30 cellular contexts compared by ENCODE assay signal in the genomic region with DNA sequence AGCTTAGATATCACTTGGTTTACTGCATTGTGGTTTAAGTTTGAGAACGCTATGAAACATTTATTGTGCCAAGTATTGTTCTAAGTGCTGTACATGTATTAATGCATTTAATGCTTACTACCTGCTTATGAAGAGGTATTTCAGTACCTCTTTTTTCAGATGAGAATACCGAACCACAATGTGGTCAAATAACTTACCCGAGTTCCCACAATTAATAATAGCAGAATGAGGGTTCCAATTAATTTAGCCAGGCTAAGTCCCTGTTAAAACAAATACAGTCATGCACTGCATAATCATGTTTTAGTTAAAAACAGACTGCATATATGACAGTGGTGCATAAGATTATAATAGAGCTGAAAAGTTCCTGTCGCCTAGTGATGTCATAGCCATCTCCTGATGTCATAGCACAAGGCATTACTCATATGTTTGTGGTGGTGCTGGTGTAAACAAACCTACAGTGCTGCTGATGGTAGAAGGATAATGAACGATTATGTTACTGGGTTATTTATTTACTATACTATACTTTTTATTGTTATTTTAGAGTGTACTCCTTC. TPM values are rescaled to one million over a fixed set of nuclear protein-coding genes. Genes with fewer than 3 reads are reported as not detected.
DNase-seq lines count a peak whose midpoint lies in the region; ATAC-seq, FAIRE-seq and TF ChIP-seq lines count a peak whose summit lies in the region.
"Had no signal": no experiment of that assay in that cellular context is flagged by ENCODE, and none has a peak within 500 bp of the region (broad histone marks: within the 10 kb centered on the region; RNA-seq: fewer than 3 reads in every experiment).

No MANE protein-coding gene starts in this region.

- TF ChIP-seq CTCF in mammary epithelial cell (conservative IDR thresholded peaks at IDR 0.05 in 1 of 2, IDR thresholded peaks at IDR 0.05 in 1 of 2; ENCODE audit: extremely low read depth in 1 of 2, insufficient read depth in 1 of 2, low read depth in 1 of 2, low read length in 2 of 2), result no peak

- no peak overlapping the region for H3K18ac ChIP-seq in mesenchymal stem cell (ENCODE audit: low read depth in 1 of 2, low read length in 2 of 2)

- ATAC-seq in GM19395 (IDR thresholded peaks at IDR 0.05; ENCODE audit: unreplicated experiment), result no peak
- ATAC-seq in HG02981 (IDR thresholded peaks at IDR 0.05; ENCODE audit: unreplicated experiment), result no peak
- ATAC-seq: gastroesophageal sphincter, sciatic nerve, T-helper 17 cell had no signal

- H3K79me2 ChIP-seq in mammary epithelial cell (ENCODE audit: insufficient read depth, low read length), result peaks cover 95% of the 10 kb centered on the region

- FAIRE-seq in HTR-8/SVneo (lab: Jason Lieb, UNC), result peak; percentile 23

- H3K4me1 ChIP-seq in mammary epithelial cell (ENCODE audit: insufficient read depth, low read length) (peaks cover 34% of the 10 kb centered on the region), mesenchymal stem cell (ENCODE audit: control insufficient read depth, insufficient read depth, low read depth, low read length) (peaks cover 3% of the 10 kb centered on the region)
- H3K4me1 ChIP-seq: colonic mucosa had no signal

- H3K4me3 ChIP-seq in mammary epithelial cell (replicated peaks in 1 of 3; ENCODE audit: insufficient read depth in 1 of 3, low read depth in 2 of 3, low read length in 3 of 3) (no peak overlapping the region), mesenchymal stem cell (ENCODE audit: insufficient read depth in 1 of 2, low read depth in 1 of 2, low read length in 2 of 2) (no peak overlapping the region)
- H3K4me3 ChIP-seq: colonic mucosa, gastroesophageal sphincter, suprapubic skin had no signal

- H2BK12ac ChIP-seq in mesenchymal stem cell (ENCODE audit: low read length in 2 of 2), result no peak overlapping the region

- no peak overlapping the region for H3K14ac ChIP-seq in mesenchymal stem cell (ENCODE audit: low read length in 2 of 2)

- H4K8ac ChIP-seq in mesenchymal stem cell (ENCODE audit: low read length), result no peak overlapping the region

- intact Hi-C loops in mammary epithelial cell (cut with micrococcal nuclease), result no loop called here

- H3K4ac ChIP-seq in mesenchymal stem cell (ENCODE audit: low read depth in 1 of 2, low read length in 2 of 2), result no peak overlapping the region

- H3K27me3 ChIP-seq in mammary epithelial cell (ENCODE audit: insufficient read depth, low read length), result no peaks in the 10 kb centered on the region
- no peaks in the 10 kb centered on the region for H3K27me3 ChIP-seq in mesenchymal stem cell (ENCODE audit: control insufficient read depth in 1 of 2, insufficient read depth in 1 of 2, low read length in 2 of 2)
- H3K27me3 ChIP-seq: colonic mucosa, gastroesophageal sphincter, suprapubic skin had no signal

- CTCF ChIA-PET in mammary epithelial cell (lab: Charles Lee; ENCODE audit: low non-redundant PET), result no interaction called here

- peak overlapping the region; percentile 33 for H3K27ac ChIP-seq in mammary epithelial cell (ENCODE audit: insufficient read depth, low read depth, low read length)
- no peak overlapping the region for H3K27ac ChIP-seq in mesenchymal stem cell (ENCODE audit: low read length, poor library complexity, severe bottlenecking)
- H3K27ac ChIP-seq: colonic mucosa, gastroesophageal sphincter, suprapubic skin had no signal

- BruUV-seq in mammary epithelial cell (replicated peaks; lab: Mats Ljungman, UMichigan), result no TSS peak

- peaks cover 14% of the 10 kb centered on the region for H3K79me1 ChIP-seq in mesenchymal stem cell (replicated peaks; ENCODE audit: low read length, poor library complexity, severe bottlenecking)

- no peaks in the 10 kb centered on the region for H4K20me1 ChIP-seq in mammary epithelial cell (ENCODE audit: insufficient read depth, low read length)

- 42% methylated on average over 5 of the region's 5 CpGs for WGBS in mammary epithelial cell (ENCODE audit: low coverage, missing lambda C conversion rate)
- WGBS in mesenchymal stem cell, result 97% methylated on average over 3 of the region's 5 CpGs

- H3K9ac ChIP-seq in mammary epithelial cell (ENCODE audit: insufficient read depth, low read length) (peak overlapping the region; percentile 1), mesenchymal stem cell (ENCODE audit: low read length) (no peak overlapping the region)
- H3K9ac ChIP-seq: SK-N-SH had no signal

- no peak overlapping the region for H2AFZ ChIP-seq in mammary epithelial cell (ENCODE audit: low read depth, low read length)
- H2AFZ ChIP-seq in mesenchymal stem cell (ENCODE audit: low read depth, low read length), result no peak overlapping the region

- no peak overlapping the region for H3K23ac ChIP-seq in mesenchymal stem cell (ENCODE audit: low read length in 2 of 2)

- H3K9me3 ChIP-seq in mammary epithelial cell (replicated peaks; ENCODE audit: insufficient read depth, low read length), result no peaks in the 10 kb centered on the region
- no peaks in the 10 kb centered on the region for H3K9me3 ChIP-seq in mesenchymal stem cell (ENCODE audit: control insufficient read depth, low read length)
- H3K9me3 ChIP-seq: colonic mucosa, gastroesophageal sphincter, suprapubic skin had no signal

- H2BK5ac ChIP-seq in mesenchymal stem cell (ENCODE audit: low read depth, low read length, poor library complexity, severe bottlenecking), result no peak overlapping the region

- peak overlapping the region; percentile 49 for H3K4me2 ChIP-seq in mammary epithelial cell (ENCODE audit: insufficient read depth, low read depth, low read length)
- no peak overlapping the region for H3K4me2 ChIP-seq in mesenchymal stem cell (ENCODE audit: low read length, poor library complexity, severe bottlenecking)
- H3K4me2 ChIP-seq: SK-N-SH had no signal

- H4K91ac ChIP-seq in mesenchymal stem cell (ENCODE audit: low read length), result no peak overlapping the region

- H2BK15ac ChIP-seq in mesenchymal stem cell (ENCODE audit: low read depth, poor library complexity, severe bottlenecking), result no peak overlapping the region

- DNase-seq in ELR (ENCODE audit: low read depth) (peak; percentile 64), HTR-8/SVneo (ENCODE audit: insufficient read length, low spot score) (no peak), mammary epithelial cell (peak; percentile 38), mesenchymal stem cell (peak; percentile 68)
- no peak for DNase-seq in NK-92 treated with Interleukin-12 subunit alpha and Interleukin-12 subunit beta, amount 100 ng/mL, for 24 hours (lab: John Stamatoyannopoulos, UW)
- no peak for DNase-seq in stimulated activated CD4-positive, alpha-beta T cell treated with anti-CD3 and anti-CD28 coated beads, Interleukin-2, amount 100 ng/mL, for 48 hours
- DNase-seq: activated CD4-positive, alpha-beta memory T cell treated with anti-CD3 and anti-CD28 coated beads for 36 hours; activated CD8-positive, alpha-beta memory T cell treated with anti-CD3 and anti-CD28 coated beads, Interleukin-2, amount 50 U/mL, for 4 hours; activated naive CD4-positive, alpha-beta T cell treated with anti-CD3 and anti-CD28 coated beads for 36 hours; amygdala; C1 segment of cervical spinal cord; colonic mucosa; effector memory CD4-positive, alpha-beta T cell; erythroblast; HFFc6; hippocampal formation; immature natural killer cell; MM.1S; NCI-H2029; NCI-H345; NCI-H774; posterior cingulate gyrus; SK-N-SH; stimulated activated naive B cell treated with anti-CD40 and anti-IgM and Interleukin-4, amounts not matched to agents 10 μg/mL and 1 μg/mL and 100 μg/mL, for 72 hours; T-helper 17 cell had no signal

- H2AK5ac ChIP-seq in mesenchymal stem cell (ENCODE audit: low read length, severe bottlenecking), result no peak overlapping the region

- H3K36me3 ChIP-seq in mammary epithelial cell (ENCODE audit: insufficient read depth, low read length) (peaks cover 4% of the 10 kb centered on the region), mesenchymal stem cell (ENCODE audit: control insufficient read depth in 1 of 2, insufficient read depth in 2 of 2, low read depth in 1 of 2, low read length in 2 of 2) (no peaks in the 10 kb centered on the region)
- H3K36me3 ChIP-seq: colonic mucosa, gastroesophageal sphincter, suprapubic skin had no signal

- dilution Hi-C loops in mammary epithelial cell (cut with HindIII; ENCODE audit: low sequenced_read_pairs), result no loop called here

- in situ Hi-C loops in mammary epithelial cell (cut with MboI; ENCODE audit: low sequenced_read_pairs in 2 of 2), result loop anchor here in 1 of 2 donors (10.0 kb wide), 1 partner anchor 153 kb away; no protein-coding TSS in a partner anchor

- no peak overlapping the region for H2BK120ac ChIP-seq in mesenchymal stem cell (ENCODE audit: low read depth, low read length)

RNA-seq across cellular contexts. Expression of a gene that starts 4.3 kb away (rescaled TPM):
- 10 to 100 TPM; 16.0 to 26.9 TPM for total RNA-seq in mammary epithelial cell
- 14.0 TPM for polyA plus RNA-seq in mammary epithelial cell
- 22.2 TPM for polyA minus RNA-seq in mammary epithelial cell
- polyA plus RNA-seq in mesenchymal stem cell (2013, experiment 1 of 2), result 5.6 TPM
- 5.1 TPM for polyA plus RNA-seq in mesenchymal stem cell (2013, experiment 2 of 2)
- total RNA-seq: activated naive CD4-positive, alpha-beta T cell treated with anti-CD3 and anti-CD28 coated beads for 36 hours had no signal
- polyA plus RNA-seq: immature natural killer cell had no signal

Comparison
In these comparisons a context has a peak if more than half of its experiments do, and no peak if none do; other contexts are left out.
1. DNase-seq: peak in ELR (single experiment), mammary epithelial cell (single experiment) and mesenchymal stem cell (single experiment); none in HTR-8/SVneo (single experiment), NK-92 treated with Interleukin-12 subunit alpha and Interleukin-12 subunit beta, amount 100 ng/mL, for 24 hours (single experiment) and stimulated activated CD4-positive, alpha-beta T cell treated with anti-CD3 and anti-CD28 coated beads, Interleukin-2, amount 100 ng/mL, for 48 hours (0 of 2).